14 cellular contexts compared by ENCODE assay signal in genomic region chr2:46308081-46308480, GRCh38. TPM values are rescaled to one million over a fixed set of nuclear protein-coding genes. Genes with fewer than 3 reads are reported as not detected.
DNase-seq lines count a peak whose midpoint lies in the region; ATAC-seq, FAIRE-seq and TF ChIP-seq lines count a peak whose summit lies in the region.
"Had no signal": no experiment of that assay in that cellular context is flagged by ENCODE, and none has a peak within 500 bp of the region (broad histone marks: within the 10 kb centered on the region; RNA-seq: fewer than 3 reads in every experiment).

No MANE protein-coding gene starts in this region.

- H3K4me3 Mint-ChIP-seq in activated CD4-positive, alpha-beta T cell treated with anti-CD3 and anti-CD28 coated beads for 36 hours = no peak overlapping the region
- H3K4me3 Mint-ChIP-seq: activated CD4-positive, alpha-beta memory T cell treated with anti-CD3 and anti-CD28 coated beads, Interleukin-2, amount 10 ng/mL, durations not matched to agents 7 days and 5 days; nephron progenitor cell had no signal

- peaks cover 20% of the 10 kb centered on the region for H3K27me3 Mint-ChIP-seq in activated CD4-positive, alpha-beta T cell treated with anti-CD3 and anti-CD28 coated beads for 36 hours

- no peaks in the 10 kb centered on the region for H3K27me3 ChIP-seq in esophagus muscularis mucosa
- H3K27me3 ChIP-seq in pancreas = no peaks in the 10 kb centered on the region

- H3K36me3 ChIP-seq in esophagus muscularis mucosa (peaks cover 0 to 9% (median 0%) of the 10 kb centered on the region in 4 donors), pancreas (no peaks in the 10 kb centered on the region)

- no peak for TF ChIP-seq EP300 in A549 (IDR thresholded peaks at IDR 0.05)
- TF ChIP-seq EP300 in esophagus muscularis mucosa (IDR thresholded peaks at IDR 0.05) = no peak

- peaks cover 10% of the 10 kb centered on the region; the same call in 2 of the 3 replicates for H3K9me3 ChIP-seq in A549
- no peaks in the 10 kb centered on the region for H3K9me3 ChIP-seq in esophagus muscularis mucosa
- H3K9me3 ChIP-seq in pancreas = no peaks in the 10 kb centered on the region

- peak overlapping the region; percentile 71 to 92 for H3K27ac ChIP-seq in A549
- peak overlapping the region; percentile 47 to 57 (median 52) for H3K27ac ChIP-seq in esophagus muscularis mucosa (replicated peaks in 1 of 4)
- peak overlapping the region in 3 of 4 donors; percentile 64 to 90 (median 80) for H3K27ac ChIP-seq in pancreas

- H3K4me1 Mint-ChIP-seq in activated CD4-positive, alpha-beta T cell treated with anti-CD3 and anti-CD28 coated beads for 36 hours = peaks cover 27% of the 10 kb centered on the region

- no peak for FAIRE-seq in A549 (lab: Jason Lieb, UNC)
- FAIRE-seq in pancreas (lab: Jason Lieb, UNC) = no peak

- no peaks in the 10 kb centered on the region for H3K36me3 Mint-ChIP-seq in activated CD4-positive, alpha-beta T cell treated with anti-CD3 and anti-CD28 coated beads for 36 hours (ENCODE audit: low read depth)

- H3K27ac Mint-ChIP-seq in activated CD4-positive, alpha-beta T cell treated with anti-CD3 and anti-CD28 coated beads for 36 hours = no peak overlapping the region
- H3K27ac Mint-ChIP-seq: activated CD4-positive, alpha-beta memory T cell treated with anti-CD3 and anti-CD28 coated beads, Interleukin-2, amount 10 ng/mL, durations not matched to agents 7 days and 5 days; nephron progenitor cell had no signal

- WGBS in A549 (ENCODE audit: missing lambda C conversion rate) = 52% methylated on average over 2 of the region's 2 CpGs
- 64% methylated on average over 2 of the region's 2 CpGs for WGBS in esophagus muscularis mucosa
- 6 to 13% methylated on average over 2 of the region's 2 CpGs for WGBS in pancreas, 2 donors

- POLR2A ChIA-PET in A549 (lab: Yijun Ruan, JAX) = interaction anchor here (0.6 to 1.3 kb wide), 3 partner anchors 11 to 27 kb away, joined by 4 to 7 read pairs (median 4); partner anchors contain the start of gene EPAS1
- POLR2A ChIA-PET in activated CD4-positive, alpha-beta T cell treated with anti-CD3 and anti-CD28 coated beads for 36 hours (lab: Charles Lee) = interaction anchor here (0.6 kb wide), 1 partner anchor 1640 kb away, joined by 3 read pairs; no protein-coding TSS in a partner anchor

- intact Hi-C loops in esophagus muscularis mucosa (cut with DNase I) = no loop called here
- intact Hi-C loops in pancreas (cut with DNase I) = loop anchor here in 1 of 3 donors (10.0 kb wide), 1 partner anchor 57 kb away; no protein-coding TSS in a partner anchor
- intact Hi-C loops in activated CD4-positive, alpha-beta T cell treated with anti-CD3 and anti-CD28 coated beads for 36 hours (cut with DNase I, micrococcal nuclease) = no loop called here

- H3K4me1 ChIP-seq in A549 = peaks cover 100% of the 10 kb centered on the region
- H3K4me1 ChIP-seq in esophagus muscularis mucosa = peaks cover 70 to 94% (median 79%) of the 10 kb centered on the region in 4 donors
- H3K4me1 ChIP-seq in pancreas = peaks cover 78 to 96% (median 79%) of the 10 kb centered on the region in 3 donors

- DNase-seq in A549 (ENCODE audit: low read depth in 1 of 2, low spot score in 1 of 2) (no peak), NCI-H2029 (lab: John Stamatoyannopoulos, UW) (peak; percentile 68), esophagus muscularis mucosa (ENCODE audit: extremely low spot score) (no peak), pancreas (no peak), kidney glomerular epithelial cell (lab: John Stamatoyannopoulos, UW) (no peak), superior temporal gyrus (ENCODE audit: extremely low spot score) (no peak)
- no peak for DNase-seq in activated CD4-positive, alpha-beta T cell treated with anti-CD3 and anti-CD28 coated beads for 36 hours
- DNase-seq: activated CD4-positive, alpha-beta memory T cell treated with anti-CD3 and anti-CD28 coated beads, Interleukin-2, amount 10 ng/mL, durations not matched to agents 7 days and 5 days; activated gamma-delta T cell; NCI-H2171 treated with DMSO at 0.1 percent for 48 hours; nephron progenitor cell; stimulated activated CD4-positive, alpha-beta T cell treated with anti-CD3 and anti-CD28 coated beads, Interleukin-15, amount 100 ng/mL, for 24 hours; T-helper 2 cell had no signal

- ATAC-seq in A549 = peak; percentile 9 to 18; a peak in 3 of 6 replicates
- peak in 3 of 4 donors; percentile 2 to 21 (median 13) for ATAC-seq in pancreas
- ATAC-seq in activated CD4-positive, alpha-beta T cell treated with anti-CD3 and anti-CD28 coated beads for 36 hours = no peak
- ATAC-seq in HG03045 (IDR thresholded peaks at IDR 0.05; ENCODE audit: unreplicated experiment) = no peak

- CTCF ChIA-PET in A549 (lab: Yijun Ruan, JAX) = interaction anchor here (0.6 to 3.0 kb wide), 17 partner anchors 8 to 297 kb away, joined by 3 to 18 read pairs (median 3); partner anchors contain the start of gene EPAS1
- CTCF ChIA-PET in activated CD4-positive, alpha-beta T cell treated with anti-CD3 and anti-CD28 coated beads for 36 hours (lab: Charles Lee) = interaction anchor here (1.1 kb wide), 1 partner anchor 228 kb away, joined by 3 read pairs; no protein-coding TSS in a partner anchor

- peak overlapping the region; percentile 67 for H3K4me2 ChIP-seq in A549

- no peaks in the 10 kb centered on the region for H3K9me3 Mint-ChIP-seq in activated CD4-positive, alpha-beta T cell treated with anti-CD3 and anti-CD28 coated beads for 36 hours (ENCODE audit: low read depth)

- no peak for TF ChIP-seq POLR2A in A549 (IDR thresholded peaks at IDR 0.05; ENCODE audit: low read length)
- no peak for TF ChIP-seq POLR2A in esophagus muscularis mucosa (IDR thresholded peaks at IDR 0.05; ENCODE audit: low read depth)

- H3K4me3 ChIP-seq in A549 (peak overlapping the region; percentile 10; the same call in 1 of the 3 replicates), esophagus muscularis mucosa (no peak overlapping the region), pancreas (no peak overlapping the region)

- TF ChIP-seq CTCF in A549 (IDR thresholded peaks at IDR 0.05) (no peak), esophagus muscularis mucosa (IDR thresholded peaks at IDR 0.05) (no peak), pancreas (IDR thresholded peaks at IDR 0.05) (no peak)

- no peak for TF ChIP-seq RAD21 in A549 (conservative IDR thresholded peaks at IDR 0.05 in 1 of 2, IDR thresholded peaks at IDR 0.05 in 1 of 2)

TF ChIP-seq in A549, 52 proteins besides CTCF, POLR2A, EP300 and RAD21:
- TF ChIP-seq BCL3 (IDR thresholded peaks at IDR 0.05) (no peak), EHF (CRISPR knock-in tag; IDR thresholded peaks at IDR 0.05) (no peak), HDAC2 (IDR thresholded peaks at IDR 0.05) (no peak), RCOR1 (IDR thresholded peaks at IDR 0.05; ENCODE audit: low read depth, low read length) (no peak), USF2 (IDR thresholded peaks at IDR 0.05) (no peak), TP53 (CRISPR knock-in tag; IDR thresholded peaks at IDR 0.05) (no peak), ZSCAN20 (CRISPR knock-in tag; IDR thresholded peaks at IDR 0.05) (no peak), CHD2 (IDR thresholded peaks at IDR 0.05; ENCODE audit: low read length, partially characterized antibody) (no peak), RNF2 (IDR thresholded peaks at IDR 0.05; ENCODE audit: borderline replicate concordance, low read depth) (no peak), MAZ (IDR thresholded peaks at IDR 0.05; ENCODE audit: borderline replicate concordance, low read depth, low read length) (no peak), CBX2 (IDR thresholded peaks at IDR 0.05; ENCODE audit: borderline replicate concordance, low read depth) (no peak), ZC3H11A (IDR thresholded peaks at IDR 0.05) (no peak), GATA3 (IDR thresholded peaks at IDR 0.05; ENCODE audit: borderline replicate concordance) (no peak), ZNF302 (CRISPR knock-in tag; IDR thresholded peaks at IDR 0.05) (no peak), NFE2L2 (conservative IDR thresholded peaks at IDR 0.05; ENCODE audit: low read length) (no peak), PHF8 (IDR thresholded peaks at IDR 0.05; ENCODE audit: borderline replicate concordance, low read depth) (no peak), CBX8 (IDR thresholded peaks at IDR 0.05) (no peak)

RNA-seq across cellular contexts. Expression of gene EPAS1, which starts 10.9 kb away (rescaled TPM):
- polyA plus RNA-seq in A549 (2011; rRNA removed) = 143 and 150 TPM in 2 replicates
- 60.3 and 78.5 TPM in 2 replicates for polyA plus RNA-seq in A549 (2012; cell fraction: cytosol; rRNA removed)
- polyA plus RNA-seq in A549 (2012; cell fraction: nucleus; rRNA removed) = 106 and 115 TPM in 2 replicates
- 111 to 128 TPM (median 122 TPM) in 3 replicates for polyA plus RNA-seq in A549 (2017; fragmentation: RNase III; extraction: RNeasy Plus Mini Kit Qiagen cat#74134 plus additional on column Dnase treatment)
- 174 and 229 TPM in 2 replicates for polyA minus RNA-seq in A549 (2011; rRNA and poly(A)+ RNA removed)
- 100 to 1,000 TPM; 113 to 225 (median 183) TPM for total RNA-seq in esophagus muscularis mucosa
- total RNA-seq in pancreas = 100 to 1,000 TPM in 2 of 6 donors, 10 to 100 TPM in 4; 61.8 to 165 (median 85.8) TPM
- 10 to 100 TPM; 35.6 to 69.1 TPM for polyA plus RNA-seq in pancreas
- 10 to 100 TPM; 12.6 to 16.0 TPM for total RNA-seq in activated CD4-positive, alpha-beta T cell treated with anti-CD3 and anti-CD28 coated beads for 36 hours

Comparison
In these comparisons a context has a peak if more than half of its experiments do, and no peak if none do; other contexts are left out.
1. ATAC-seq: peak in A549 (2 of 2) and pancreas (3 of 4); none in activated CD4-positive, alpha-beta T cell treated with anti-CD3 and anti-CD28 coated beads for 36 hours (single experiment) and HG03045 (single experiment).
2. Peak in every context shown above with its lines, with median percentiles within 50 percentile points of each other: H3K27ac ChIP-seq.